In the genomic region with DNA sequence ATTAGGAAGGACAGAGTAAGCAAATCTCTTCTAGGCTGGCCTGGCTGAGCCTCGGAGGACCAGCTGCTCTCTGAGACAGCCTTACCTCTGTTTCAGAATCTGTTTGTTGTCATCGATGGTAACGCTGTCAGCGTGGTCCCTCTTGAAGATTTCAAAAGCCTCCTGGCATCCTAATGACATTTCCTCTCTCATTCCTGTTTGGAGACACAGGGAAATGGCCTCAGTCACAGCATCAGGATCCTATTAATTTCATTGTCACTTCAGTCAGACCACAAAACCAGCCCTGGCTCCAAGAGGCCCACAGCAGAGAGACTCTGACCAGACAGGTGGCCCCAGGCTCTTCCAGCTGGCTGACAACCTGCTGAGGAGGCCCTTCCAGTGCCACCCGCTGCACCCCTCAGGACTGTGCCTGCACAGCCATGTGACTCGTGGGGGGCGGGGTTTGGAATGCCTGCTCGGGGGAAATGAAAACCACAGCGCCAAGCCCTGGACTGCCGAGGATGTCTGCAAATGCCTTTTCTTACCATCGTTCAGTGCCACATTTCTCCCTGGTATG, we compare ENCODE assay signal across 10 cellular contexts.
DNase-seq lines count a peak whose midpoint lies in the region; ATAC-seq and TF ChIP-seq lines count a peak whose summit lies in the region.
"Had no signal": no experiment of that assay in that cellular context is flagged by ENCODE, and none has a peak within 500 bp of the region (broad histone marks: within the 10 kb centered on the region; RNA-seq: fewer than 3 reads in every experiment).

No MANE protein-coding gene starts in this region.

- peak; percentile 27 for DNase-seq in stimulated activated CD4-positive, alpha-beta T cell treated with anti-CD3 and anti-CD28 coated beads, Interleukin-15, amount 100 ng/mL, for 24 hours
- no peak for DNase-seq in stimulated activated CD4-positive, alpha-beta T cell treated with anti-CD3 and anti-CD28 coated beads, Interleukin-2, amount 100 ng/mL, for 48 hours
- DNase-seq in ascending aorta (ENCODE audit: low spot score in 2 of 2) (peak in 1 of 2 donors; percentile 73), left lobe of liver (ENCODE audit: low spot score) (no peak), aorta (peak; percentile 83 to 88)
- DNase-seq in CD8-positive, alpha-beta memory T cell = no peak

- H3K27me3 ChIP-seq in ascending aorta (no peaks in the 10 kb centered on the region), aorta (ENCODE audit: control insufficient read depth in 1 of 2, insufficient read depth in 2 of 2, low read length in 1 of 2) (no peaks in the 10 kb centered on the region)
- H3K27me3 ChIP-seq in CD8-positive, alpha-beta memory T cell (ENCODE audit: insufficient read depth, low read length, poor library complexity, severe bottlenecking) = no peaks in the 10 kb centered on the region

- H3K9me3 ChIP-seq in ascending aorta (no peaks in the 10 kb centered on the region), aorta (ENCODE audit: control insufficient read depth, low read length) (no peaks in the 10 kb centered on the region)
- H3K9me3 ChIP-seq in CD8-positive, alpha-beta memory T cell (ENCODE audit: low read length) = no peaks in the 10 kb centered on the region

- H3K27me3 Mint-ChIP-seq in CD8-positive, alpha-beta memory T cell = peaks cover 8 to 25% of the 10 kb centered on the region in 2 donors

- WGBS in aorta, 2 donors = 19 to 23% methylated on average over 11 of the region's 11 CpGs

- peaks cover 0 to 1% (median 0%) of the 10 kb centered on the region in 5 donors for H3K9me3 Mint-ChIP-seq in CD8-positive, alpha-beta memory T cell
- H3K9me3 Mint-ChIP-seq: stimulated activated naive CD8-positive, alpha-beta T cell treated with anti-CD3 and anti-CD28 coated beads, Interleukin-15, Interleukin-2, amounts not matched to agents 100 ng/mL and 50 ng/mL, for 24 hours had no signal

- ATAC-seq in left lobe of liver = peak; percentile 15
- peak; percentile 73 for ATAC-seq in aorta (ENCODE audit: low FRiP score)
- no peak for ATAC-seq in GM18909 (IDR thresholded peaks at IDR 0.05; ENCODE audit: poor library complexity, unreplicated experiment)
- ATAC-seq in HG03342 (IDR thresholded peaks at IDR 0.05; ENCODE audit: unreplicated experiment) = no peak

- no peak for TF ChIP-seq CTCF in ascending aorta (IDR thresholded peaks at IDR 0.05)

- H3K4me3 ChIP-seq in ascending aorta = peak overlapping the region in 1 of 2 donors; percentile 26
- no peak overlapping the region for H3K4me3 ChIP-seq in aorta (ENCODE audit: low read length in 2 of 2)
- H3K4me3 ChIP-seq in CD8-positive, alpha-beta memory T cell (ENCODE audit: low read length) = no peak overlapping the region
- H3K4me3 ChIP-seq: PC-9 had no signal

- H3K36me3 Mint-ChIP-seq in CD8-positive, alpha-beta memory T cell = no peaks in the 10 kb centered on the region

- peaks cover 0 to 3% (median 0%) of the 10 kb centered on the region in 3 donors for H3K4me1 Mint-ChIP-seq in CD8-positive, alpha-beta memory T cell

- POLR2A ChIA-PET in CD8-positive, alpha-beta memory T cell (lab: Charles Lee) = no interaction called here

- H3K4me1 ChIP-seq in ascending aorta (peaks cover 0 to 10% of the 10 kb centered on the region in 2 donors), aorta (ENCODE audit: control insufficient read depth in 1 of 2, insufficient read depth in 2 of 2, low read length in 2 of 2) (no peaks in the 10 kb centered on the region)
- H3K4me1 ChIP-seq in CD8-positive, alpha-beta memory T cell (ENCODE audit: insufficient read depth, low read length) = no peaks in the 10 kb centered on the region

- H3K36me3 ChIP-seq in ascending aorta = no peaks in the 10 kb centered on the region
- H3K36me3 ChIP-seq in aorta (ENCODE audit: control insufficient read depth in 1 of 2, insufficient read depth in 2 of 2, low read length in 1 of 2) = no peaks in the 10 kb centered on the region
- no peaks in the 10 kb centered on the region for H3K36me3 ChIP-seq in CD8-positive, alpha-beta memory T cell (ENCODE audit: insufficient read depth, low read length)

- CTCF ChIA-PET in CD8-positive, alpha-beta memory T cell (lab: Charles Lee) = no interaction called here

- H3K27ac ChIP-seq in ascending aorta = peak overlapping the region; percentile 29 to 30
- H3K27ac ChIP-seq in aorta (ENCODE audit: low read depth in 1 of 2, low read length in 2 of 2) = peak overlapping the region in 1 of 2 donors; percentile 56
- H3K27ac ChIP-seq in CD8-positive, alpha-beta memory T cell (ENCODE audit: low read depth, low read length) = no peak overlapping the region
- H3K27ac ChIP-seq: PC-9 had no signal

- intact Hi-C loops in ascending aorta (cut with DNase I) (no loop called here), aorta (cut with DNase I) (no loop called here)

- H3K27ac Mint-ChIP-seq in CD8-positive, alpha-beta memory T cell = no peak overlapping the region
- H3K27ac Mint-ChIP-seq: stimulated activated naive CD8-positive, alpha-beta T cell treated with anti-CD3 and anti-CD28 coated beads, Interleukin-15, Interleukin-2, amounts not matched to agents 100 ng/mL and 50 ng/mL, for 24 hours had no signal

- H3K4me3 Mint-ChIP-seq in CD8-positive, alpha-beta memory T cell = no peak overlapping the region
- H3K4me3 Mint-ChIP-seq: stimulated activated naive CD8-positive, alpha-beta T cell treated with anti-CD3 and anti-CD28 coated beads, Interleukin-15, Interleukin-2, amounts not matched to agents 100 ng/mL and 50 ng/mL, for 24 hours had no signal

Comparison
In these comparisons a context has a peak if more than half of its experiments do, and no peak if none do; other contexts are left out.
1. DNase-seq: peak in stimulated activated CD4-positive, alpha-beta T cell treated with anti-CD3 and anti-CD28 coated beads, Interleukin-15, amount 100 ng/mL, for 24 hours (single experiment) and aorta (2 of 2); none in stimulated activated CD4-positive, alpha-beta T cell treated with anti-CD3 and anti-CD28 coated beads, Interleukin-2, amount 100 ng/mL, for 48 hours (0 of 2), left lobe of liver (single experiment) and CD8-positive, alpha-beta memory T cell (0 of 5).
2. ATAC-seq: peak in left lobe of liver (single experiment) and aorta (single experiment); none in GM18909 (single experiment) and HG03342 (single experiment).